ENCODE assay signal across 10 cellular contexts in the genomic region with DNA sequence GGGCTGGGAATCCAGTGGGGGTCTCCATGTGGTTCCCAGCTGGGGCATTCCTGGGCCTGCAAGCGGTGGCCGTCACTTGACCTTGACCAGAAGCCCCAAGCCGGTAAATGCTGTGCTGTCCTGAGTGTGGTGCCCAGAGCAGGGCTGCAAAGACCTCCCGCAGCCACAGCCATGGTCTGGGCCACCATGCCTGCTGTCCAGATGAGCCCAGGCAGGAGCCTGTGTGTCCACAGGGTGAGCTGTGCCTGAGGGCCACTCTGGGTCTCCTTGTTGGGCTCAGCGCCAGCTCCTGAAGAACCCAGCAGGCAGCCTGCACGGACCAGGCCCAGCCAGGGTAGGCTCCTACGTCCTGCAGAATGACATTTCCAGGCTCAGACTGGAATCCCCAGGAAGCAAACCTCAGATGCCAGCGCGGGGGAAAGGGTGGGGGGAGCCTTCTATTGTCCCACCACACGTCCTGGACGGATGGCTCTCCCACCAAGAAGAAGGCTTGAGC.
DNase-seq lines count a peak whose midpoint lies in the region; ATAC-seq and TF ChIP-seq lines count a peak whose summit lies in the region.
"Had no signal": no experiment of that assay in that cellular context is flagged by ENCODE, and none has a peak within 500 bp of the region (broad histone marks: within the 10 kb centered on the region; RNA-seq: fewer than 3 reads in every experiment).

No MANE protein-coding gene starts in this region.

- 77 to 81% (median 80%) methylated on average over 11 of the region's 11 CpGs for WGBS in psoas muscle, 3 donors

- H3K9me3 ChIP-seq in DND-41 (ENCODE audit: insufficient read depth, low read length, severe bottlenecking): no peaks in the 10 kb centered on the region
- no peaks in the 10 kb centered on the region for H3K9me3 ChIP-seq in psoas muscle
- no peaks in the 10 kb centered on the region for H3K9me3 ChIP-seq in MG63

- no peaks in the 10 kb centered on the region for H3K9me3 Mint-ChIP-seq in activated CD8-positive, alpha-beta T cell treated with anti-CD3 and anti-CD28 coated beads for 36 hours
- H3K9me3 Mint-ChIP-seq: activated T-helper 1 cell treated with anti-CD3 and anti-CD28 coated beads, Interleukin-12 subunit alpha, Interleukin-12 subunit beta, Interleukin-2, Interleukin-4 antibody, amounts not matched to agents 30 ng/mL and 10 ng/mL and 1 ng/mL, durations not matched to agents 14 hours and 24 hours and 36 hours; stimulated activated naive CD8-positive, alpha-beta T cell treated with anti-CD3 and anti-CD28 coated beads, Interleukin-15, amount 100 ng/mL, for 72 hours had no signal

- H3K27ac Mint-ChIP-seq in activated CD8-positive, alpha-beta T cell treated with anti-CD3 and anti-CD28 coated beads for 36 hours: no peak overlapping the region
- H3K27ac Mint-ChIP-seq: activated T-helper 1 cell treated with anti-CD3 and anti-CD28 coated beads, Interleukin-12 subunit alpha, Interleukin-12 subunit beta, Interleukin-2, Interleukin-4 antibody, amounts not matched to agents 30 ng/mL and 10 ng/mL and 1 ng/mL, durations not matched to agents 14 hours and 24 hours and 36 hours; stimulated activated naive CD8-positive, alpha-beta T cell treated with anti-CD3 and anti-CD28 coated beads, Interleukin-15, amount 100 ng/mL, for 72 hours had no signal

- H3K4me3 Mint-ChIP-seq in activated CD8-positive, alpha-beta T cell treated with anti-CD3 and anti-CD28 coated beads for 36 hours: no peak overlapping the region
- H3K4me3 Mint-ChIP-seq: activated T-helper 1 cell treated with anti-CD3 and anti-CD28 coated beads, Interleukin-12 subunit alpha, Interleukin-12 subunit beta, Interleukin-2, Interleukin-4 antibody, amounts not matched to agents 30 ng/mL and 10 ng/mL and 1 ng/mL, durations not matched to agents 14 hours and 24 hours and 36 hours; stimulated activated naive CD8-positive, alpha-beta T cell treated with anti-CD3 and anti-CD28 coated beads, Interleukin-15, amount 100 ng/mL, for 72 hours had no signal

- intact Hi-C loops in left ventricle myocardium superior (cut with micrococcal nuclease): no loop called here
- intact Hi-C loops in psoas muscle (cut with DNase I): no loop called here
- intact Hi-C loops in activated CD8-positive, alpha-beta T cell treated with anti-CD3 and anti-CD28 coated beads for 36 hours (cut with micrococcal nuclease): no loop called here

- H2AFZ ChIP-seq in DND-41 (ENCODE audit: low read depth, low read length): no peak overlapping the region

- peaks cover 3% of the 10 kb centered on the region; the same call in 1 of the 2 replicates for H4K20me1 ChIP-seq in DND-41 (ENCODE audit: insufficient read depth, low read length)

- no peak overlapping the region for H3K9ac ChIP-seq in DND-41 (ENCODE audit: low read depth, low read length)

- no peak overlapping the region for H3K4me3 ChIP-seq in DND-41 (ENCODE audit: low read depth in 1 of 2, low read length in 2 of 2)
- no peak overlapping the region for H3K4me3 ChIP-seq in psoas muscle
- no peak overlapping the region for H3K4me3 ChIP-seq in MG63

- no peak for TF ChIP-seq CTCF in DND-41 (IDR thresholded peaks at IDR 0.05; ENCODE audit: borderline replicate concordance, extremely low read depth, low read length, poor library complexity, severe bottlenecking)
- TF ChIP-seq CTCF in psoas muscle (IDR thresholded peaks at IDR 0.05): no peak
- no peak for TF ChIP-seq CTCF in activated CD8-positive, alpha-beta T cell treated with anti-CD3 and anti-CD28 coated beads for 36 hours (IDR thresholded peaks at IDR 0.05)

- H3K27me3 ChIP-seq in DND-41 (ENCODE audit: insufficient read depth, low read length, poor library complexity) (no peaks in the 10 kb centered on the region), psoas muscle (ENCODE audit: insufficient read depth in 3 of 3, low read length in 2 of 3) (no peaks in the 10 kb centered on the region), MG63 (no peaks in the 10 kb centered on the region)

- no peaks in the 10 kb centered on the region for H3K27me3 Mint-ChIP-seq in activated CD8-positive, alpha-beta T cell treated with anti-CD3 and anti-CD28 coated beads for 36 hours
- H3K27me3 Mint-ChIP-seq: stimulated activated naive CD8-positive, alpha-beta T cell treated with anti-CD3 and anti-CD28 coated beads, Interleukin-15, amount 100 ng/mL, for 72 hours had no signal

- POLR2A ChIA-PET in activated CD8-positive, alpha-beta T cell treated with anti-CD3 and anti-CD28 coated beads for 36 hours (lab: Charles Lee): no interaction called here

- H3K27ac ChIP-seq in DND-41 (ENCODE audit: low read length): no peak overlapping the region
- no peak overlapping the region for H3K27ac ChIP-seq in psoas muscle

- DNase-seq in DND-41 (peak; percentile 1), left ventricle myocardium superior (peak; percentile 43), psoas muscle (peak; percentile 14 to 54), MG63 (no peak)
- DNase-seq in NK-92 treated with Interleukin-12 subunit alpha and Interleukin-12 subunit beta, amount 100 ng/mL, for 24 hours (lab: John Stamatoyannopoulos, UW): no peak
- DNase-seq in activated CD8-positive, alpha-beta T cell treated with anti-CD3 and anti-CD28 coated beads for 36 hours: no peak
- DNase-seq: COR-L47 had no signal

- no peaks in the 10 kb centered on the region for H3K36me3 Mint-ChIP-seq in activated CD8-positive, alpha-beta T cell treated with anti-CD3 and anti-CD28 coated beads for 36 hours (ENCODE audit: low read depth)

- H3K4me1 ChIP-seq in DND-41 (ENCODE audit: insufficient read depth, low read length) (no peaks in the 10 kb centered on the region), psoas muscle (no peaks in the 10 kb centered on the region)

- H3K4me1 Mint-ChIP-seq in activated CD8-positive, alpha-beta T cell treated with anti-CD3 and anti-CD28 coated beads for 36 hours (ENCODE audit: low read depth): no peaks in the 10 kb centered on the region
- H3K4me1 Mint-ChIP-seq: stimulated activated naive CD8-positive, alpha-beta T cell treated with anti-CD3 and anti-CD28 coated beads, Interleukin-15, amount 100 ng/mL, for 72 hours had no signal

- H3K36me3 ChIP-seq in DND-41 (ENCODE audit: insufficient read depth, low read length): no peaks in the 10 kb centered on the region
- H3K36me3 ChIP-seq in psoas muscle (ENCODE audit: insufficient read depth in 1 of 2, low read depth in 1 of 2): no peaks in the 10 kb centered on the region
- H3K36me3 ChIP-seq in MG63: no peaks in the 10 kb centered on the region

- CTCF ChIA-PET in activated CD8-positive, alpha-beta T cell treated with anti-CD3 and anti-CD28 coated beads for 36 hours (lab: Charles Lee): no interaction called here

- no peak for ATAC-seq in DND-41 (ENCODE audit: insufficient read depth, low read depth)
- no peak; the same call in 2 of the 3 replicates for ATAC-seq in SK-N-SH treated with all-trans-retinoic acid at 6 μM for 48 hours
- no peak for ATAC-seq in left ventricle myocardium superior
- ATAC-seq in psoas muscle: peak in 1 of 4 donors; percentile 15
- no peak for ATAC-seq in activated CD8-positive, alpha-beta T cell treated with anti-CD3 and anti-CD28 coated beads for 36 hours
- ATAC-seq: stimulated activated naive CD8-positive, alpha-beta T cell treated with anti-CD3 and anti-CD28 coated beads, Interleukin-15, amount 100 ng/mL, for 72 hours had no signal

- no peak overlapping the region for H3K4me2 ChIP-seq in DND-41 (ENCODE audit: insufficient read depth, low read length)

- no peaks in the 10 kb centered on the region for H3K79me2 ChIP-seq in DND-41 (ENCODE audit: insufficient read depth, low read length)

TF ChIP-seq in SK-N-SH treated with all-trans-retinoic acid at 6 μM for 48 hours, 23 proteins besides CTCF, POLR2A, EP300 and RAD21:
- peak; percentile 43; the same call in 1 of the 2 replicates for TF ChIP-seq TCF4 (CRISPR knock-in tag; IDR thresholded peaks at IDR 0.05; ENCODE audit: borderline replicate concordance)
- TF ChIP-seq ZNF565 (CRISPR knock-in tag; conservative IDR thresholded peaks at IDR 0.05; ENCODE audit: low read depth): no peak

Comparison
In these comparisons a context has a peak if more than half of its experiments do, and no peak if none do; other contexts are left out.
1. DNase-seq: peak in DND-41 (single experiment), left ventricle myocardium superior (single experiment) and psoas muscle (2 of 2); none in NK-92 treated with Interleukin-12 subunit alpha and Interleukin-12 subunit beta, amount 100 ng/mL, for 24 hours (single experiment), activated CD8-positive, alpha-beta T cell treated with anti-CD3 and anti-CD28 coated beads for 36 hours (single experiment) and MG63 (single experiment).